Comparison of ENCODE assay signal across 22 cellular contexts in genomic region chr21:29151937-29152336, GRCh38. TPM values are rescaled to one million over a fixed set of nuclear protein-coding genes. Genes with fewer than 3 reads are reported as not detected.
"Had no signal": no experiment of that assay in that cellular context is flagged by ENCODE, and none has a peak within 500 bp of the region (broad histone marks: within the 10 kb centered on the region; RNA-seq: fewer than 3 reads in every experiment).

No MANE protein-coding gene starts in this region.

- H3K27me3 ChIP-seq: brain microvascular endothelial cell, hepatocyte, pancreas, transverse colon had no signal

- H3K36me3 ChIP-seq: brain microvascular endothelial cell, pancreas, transverse colon had no signal

- H3K4me1 ChIP-seq: pancreas, transverse colon had no signal

- ATAC-seq: activated CD8-positive, alpha-beta T cell treated with anti-CD3 and anti-CD28 coated beads, Interleukin-2, amount 10 ng/mL, durations not matched to agents 7 days and 5 days; pancreas; sciatic nerve; stimulated activated memory B cell treated with anti-CD40 and anti-IgM and Interleukin-4, amounts not matched to agents 10 μg/mL and 1 μg/mL and 100 μg/mL, for 72 hours; T-cell had no signal

- H3K4me3 ChIP-seq: hepatocyte, pancreas, transverse colon had no signal

- DNase-seq: activated CD4-positive, alpha-beta T cell treated with anti-CD3 and anti-CD28 coated beads for 1 hour; activated CD4-positive, alpha-beta T cell treated with anti-CD3 and anti-CD28 coated beads, Interleukin-2, amount 50 U/mL, for 1 hour; activated CD8-positive, alpha-beta T cell treated with anti-CD3 and anti-CD28 coated beads, Interleukin-2, amount 10 ng/mL, durations not matched to agents 7 days and 5 days; activated gamma-delta T cell treated with Interleukin-2 at 50 U/mL for 16 hours; aorta; brain microvascular endothelial cell; cerebellar nuclear complex; cortex of kidney; erythroblast; foreskin fibroblast; immature natural killer cell; kidney glomerular epithelial cell; nephron progenitor cell; pancreas; small intestine; stimulated activated CD4-positive, alpha-beta T cell treated with anti-CD3 and anti-CD28 coated beads, Interleukin-15, amount 100 ng/mL, for 24 hours; T-cell; transverse colon had no signal

- H3K27ac ChIP-seq: brain microvascular endothelial cell, hepatocyte, pancreas, transverse colon, VCaP had no signal

- H3K9me3 ChIP-seq: pancreas, transverse colon had no signal

RNA-seq across cellular contexts. Expression of gene MAP3K7CL, which starts 21.5 kb away (rescaled TPM):
- total RNA-seq: hepatocyte had no signal
